Comparison of ENCODE assay signal across 1 cellular context in the genomic region with DNA sequence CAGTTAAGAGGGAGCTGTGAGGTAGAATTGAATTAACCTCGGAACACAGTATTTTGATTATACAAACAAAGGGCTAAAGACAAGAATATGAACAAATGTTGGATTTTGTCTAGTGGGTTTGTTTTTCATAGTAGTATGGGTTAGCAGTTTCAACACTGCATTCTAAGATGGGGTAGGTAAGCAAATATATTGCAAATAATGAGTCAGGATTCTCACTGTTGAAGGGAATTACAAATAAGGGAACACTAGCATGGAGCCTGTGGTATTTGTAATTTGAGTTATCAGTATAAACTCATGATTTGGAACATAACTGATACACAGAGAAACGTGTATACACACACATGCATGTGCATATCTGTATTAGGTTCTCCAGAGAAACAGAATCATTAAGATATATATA.
TF ChIP-seq lines count a peak whose summit lies in the region.

No MANE protein-coding gene starts in this region.

TF ChIP-seq in IMR-90, 13 proteins besides CTCF, POLR2A, EP300 and RAD21 (continued from another document):
- no peak for TF ChIP-seq BHLHE40 (IDR thresholded peaks at IDR 0.05; ENCODE audit: low read depth, low read length)
TF ChIP-seq in IMR-90: peak in this region for 2.
